In genomic region chrX:130699618-130700017, GRCh38 we compare ENCODE assay signal across 21 cellular contexts.
A peak's percentile ranks its signal among the peaks of the same experiment; 100 is the strongest.
DNase-seq lines count a peak whose midpoint lies in the region; ATAC-seq, FAIRE-seq and TF ChIP-seq lines count a peak whose summit lies in the region.
"Had no signal": no experiment of that assay in that cellular context is flagged by ENCODE, and none has a peak within 500 bp of the region (broad histone marks: within the 10 kb centered on the region; RNA-seq: fewer than 3 reads in every experiment).

No MANE protein-coding gene starts in this region.

- H3K79me2 ChIP-seq in astrocyte (ENCODE audit: insufficient read depth, low read length): no peaks in the 10 kb centered on the region

- H4K20me1 ChIP-seq in astrocyte (ENCODE audit: insufficient read depth, low read length): no peaks in the 10 kb centered on the region
- H4K20me1 ChIP-seq: BLaER1 treated with 17β-estradiol and CSF1 and Interleukin-3, amounts not matched to agents 10 nM and 100 nM had no signal

- H3K36me3 ChIP-seq in HEK293 (ENCODE audit: control insufficient read depth in 2 of 2, insufficient read depth in 1 of 2, low read length in 2 of 2) (no peaks in the 10 kb centered on the region), astrocyte (ENCODE audit: insufficient read depth, low read length) (no peaks in the 10 kb centered on the region)

- H3K4me3 Mint-ChIP-seq in astrocyte (ENCODE audit: unreplicated experiment): no peak overlapping the region
- H3K4me3 Mint-ChIP-seq: B cell; CD4-positive, alpha-beta T cell; CD8-positive, alpha-beta T cell had no signal

- H2AFZ ChIP-seq in astrocyte (ENCODE audit: low read depth, low read length): no peak overlapping the region

- no peak for ATAC-seq in HG02571 (IDR thresholded peaks at IDR 0.05; ENCODE audit: unreplicated experiment)
- ATAC-seq: CD8-positive, alpha-beta T cell had no signal

- no peaks in the 10 kb centered on the region for H3K9me3 ChIP-seq in HEK293 (ENCODE audit: control insufficient read depth, insufficient read depth, low read depth, low read length)
- no peaks in the 10 kb centered on the region for H3K9me3 ChIP-seq in astrocyte (ENCODE audit: insufficient read depth, low read depth, low read length)
- H3K9me3 ChIP-seq: BLaER1 treated with 17β-estradiol and CSF1 and Interleukin-3, amounts not matched to agents 10 nM and 100 nM; Caco-2 had no signal

- CTCF ChIA-PET in HEK293 (lab: Yijun Ruan, JAX): no interaction called here

- no peaks in the 10 kb centered on the region for H3K9me3 Mint-ChIP-seq in astrocyte (ENCODE audit: unreplicated experiment)
- H3K9me3 Mint-ChIP-seq: CD4-positive, alpha-beta T cell; CD8-positive, alpha-beta T cell had no signal

- H3K27me3 Mint-ChIP-seq in astrocyte (ENCODE audit: low read depth, unreplicated experiment): no peaks in the 10 kb centered on the region
- H3K27me3 Mint-ChIP-seq: B cell; CD4-positive, alpha-beta T cell had no signal

- no peak overlapping the region for H3K27ac ChIP-seq in HEK293 (ENCODE audit: extremely low read depth, low read depth, low read length)
- H3K27ac ChIP-seq in astrocyte (ENCODE audit: low read depth, low read length): no peak overlapping the region
- H3K27ac ChIP-seq: BLaER1 treated with 17β-estradiol and CSF1 and Interleukin-3, amounts not matched to agents 10 nM and 100 nM; C4-2B had no signal

- no peak overlapping the region for H3K27ac Mint-ChIP-seq in astrocyte (ENCODE audit: unreplicated experiment)
- H3K27ac Mint-ChIP-seq: B cell; CD4-positive, alpha-beta T cell; CD8-positive, alpha-beta T cell had no signal

- no peaks in the 10 kb centered on the region for H3K36me3 Mint-ChIP-seq in astrocyte (ENCODE audit: low read depth, unreplicated experiment)

- no peak overlapping the region for H3K9ac ChIP-seq in astrocyte (ENCODE audit: low read length)
- H3K9ac ChIP-seq: BLaER1 treated with 17β-estradiol and CSF1 and Interleukin-3, amounts not matched to agents 10 nM and 100 nM had no signal

- no peak for DNase-seq in astrocyte (ENCODE audit: low read depth)
- DNase-seq in retina: no peak
- no peak for DNase-seq in NCI-H2029 (lab: John Stamatoyannopoulos, UW)
- DNase-seq: 8988T; AML-193; Caco-2; Calu3; CD4-positive, alpha-beta T cell; CD8-positive, alpha-beta T cell; DMS79 treated with DMSO at 0.1 percent for 48 hours; GF-D8 had no signal

- H3K4me3 ChIP-seq in HEK293 (ENCODE audit: low read depth, low read length): no peak overlapping the region
- no peak overlapping the region for H3K4me3 ChIP-seq in astrocyte (ENCODE audit: insufficient read depth, low read depth, low read length)
- H3K4me3 ChIP-seq: BLaER1 treated with 17β-estradiol and CSF1 and Interleukin-3, amounts not matched to agents 10 nM and 100 nM had no signal

- POLR2A ChIA-PET in HEK293 (lab: Yijun Ruan, JAX): no interaction called here

- FAIRE-seq in astrocyte (lab: Jason Lieb, UNC): peak; percentile 32
- FAIRE-seq: A204.1, D721Med, G401.6, GM12891, GM19239 had no signal

- no peaks in the 10 kb centered on the region for H3K27me3 ChIP-seq in astrocyte (ENCODE audit: insufficient read depth, low read length)

- TF ChIP-seq CTCF in HEK293 (tag by site-specific recombination; IDR thresholded peaks at IDR 0.05): no peak
- TF ChIP-seq CTCF in astrocyte (IDR thresholded peaks at IDR 0.05; ENCODE audit: insufficient read depth, low read depth, low read length): no peak

- peaks cover under 1% of the 10 kb centered on the region for H3K4me1 Mint-ChIP-seq in astrocyte (ENCODE audit: low read depth, unreplicated experiment)

- H3K4me2 ChIP-seq in astrocyte (ENCODE audit: low read length): no peak overlapping the region
- H3K4me2 ChIP-seq: BLaER1 treated with 17β-estradiol and CSF1 and Interleukin-3, amounts not matched to agents 10 nM and 100 nM had no signal

- H3K4me1 ChIP-seq in HEK293 (ENCODE audit: control insufficient read depth, insufficient read depth, low read length) (no peaks in the 10 kb centered on the region), astrocyte (ENCODE audit: insufficient read depth, low read length) (no peaks in the 10 kb centered on the region)
- H3K4me1 ChIP-seq: Caco-2 had no signal

TF ChIP-seq in HEK293, 187 proteins besides CTCF, POLR2A, EP300 and RAD21:
- TF ChIP-seq REST (tag by site-specific recombination; IDR thresholded peaks at IDR 0.05): no peak
- TF ChIP-seq ZNF529 (tag by site-specific recombination; IDR thresholded peaks at IDR 0.05; ENCODE audit: insufficient replicate concordance): no peak
- TF ChIP-seq, protein P1, sequence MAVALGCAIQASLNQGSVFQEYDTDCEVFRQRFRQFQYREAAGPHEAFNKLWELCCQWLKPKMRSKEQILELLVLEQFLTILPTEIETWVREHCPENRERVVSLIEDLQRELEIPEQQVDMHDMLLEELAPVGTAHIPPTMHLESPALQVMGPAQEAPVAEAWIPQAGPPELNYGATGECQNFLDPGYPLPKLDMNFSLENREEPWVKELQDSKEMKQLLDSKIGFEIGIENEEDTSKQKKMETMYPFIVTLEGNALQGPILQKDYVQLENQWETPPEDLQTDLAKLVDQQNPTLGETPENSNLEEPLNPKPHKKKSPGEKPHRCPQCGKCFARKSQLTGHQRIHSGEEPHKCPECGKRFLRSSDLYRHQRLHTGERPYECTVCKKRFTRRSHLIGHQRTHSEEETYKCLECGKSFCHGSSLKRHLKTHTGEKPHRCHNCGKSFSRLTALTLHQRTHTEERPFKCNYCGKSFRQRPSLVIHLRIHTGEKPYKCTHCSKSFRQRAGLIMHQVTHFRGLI (tag by site-specific recombination; IDR thresholded peaks at IDR 0.05): no peak
- no peak for TF ChIP-seq ZNF623 (tag by site-specific recombination; IDR thresholded peaks at IDR 0.05)
- no peak for TF ChIP-seq ZNF600 (tag by site-specific recombination; IDR thresholded peaks at IDR 0.05)
- TF ChIP-seq SCRT2 (tag by site-specific recombination; IDR thresholded peaks at IDR 0.05): peak; percentile 75
- TF ChIP-seq GLIS2 (tag by site-specific recombination; IDR thresholded peaks at IDR 0.05): no peak
- TF ChIP-seq SALL2 (tag by site-specific recombination; IDR thresholded peaks at IDR 0.05; ENCODE audit: borderline replicate concordance): no peak
- no peak for TF ChIP-seq ZNF175 (tag by site-specific recombination; IDR thresholded peaks at IDR 0.05)
- TF ChIP-seq SCRT1 (tag by site-specific recombination; IDR thresholded peaks at IDR 0.05; ENCODE audit: borderline replicate concordance): 0 out of 2 replicates have a peak, but pooled peaks have one; percentile 21
